ENCODE assay signal across 11 cellular contexts in genomic region chr3:50624634-50625033, GRCh38. TPM values are rescaled to one million over a fixed set of nuclear protein-coding genes. Genes with fewer than 3 reads are reported as not detected.
A peak's percentile ranks its signal among the peaks of the same experiment; 100 is the strongest.
DNase-seq lines count a peak whose midpoint lies in the region; ATAC-seq, FAIRE-seq and TF ChIP-seq lines count a peak whose summit lies in the region.
"Had no signal": no experiment of that assay in that cellular context is flagged by ENCODE, and none has a peak within 500 bp of the region (broad histone marks: within the 10 kb centered on the region; RNA-seq: fewer than 3 reads in every experiment).

No MANE protein-coding gene starts in this region.

- no peak for TF ChIP-seq CTCF in psoas muscle (IDR thresholded peaks at IDR 0.05)

- H3K36me3 Mint-ChIP-seq in T-helper 1 cell treated with Interleukin-12 subunit alpha and Interleukin-12 subunit beta and Interleukin-4 antibody, amounts not matched to agents 30 μg/mL and 1 μg/mL, for 36 hours (ENCODE audit: low read depth), result peaks cover 50% of the 10 kb centered on the region

- no peak for FAIRE-seq in HTR-8/SVneo (lab: Jason Lieb, UNC)

- ATAC-seq in psoas muscle (no peak), HG03520 (IDR thresholded peaks at IDR 0.05; ENCODE audit: unreplicated experiment) (no peak), aorta (ENCODE audit: low FRiP score) (no peak)

- H3K9me3 ChIP-seq in KOPT-K1 (ENCODE audit: insufficient read depth, low read length, poor library complexity, severe bottlenecking), result no peaks in the 10 kb centered on the region
- no peaks in the 10 kb centered on the region for H3K9me3 ChIP-seq in ectodermal cell (ENCODE audit: control insufficient read depth, low read length)
- H3K9me3 ChIP-seq in psoas muscle, result no peaks in the 10 kb centered on the region
- no peaks in the 10 kb centered on the region for H3K9me3 ChIP-seq in aorta (ENCODE audit: control insufficient read depth, low read length)

- H3K27ac ChIP-seq in KOPT-K1 (ENCODE audit: low read depth, low read length, poor library complexity, severe bottlenecking) (peak overlapping the region; percentile 88), ectodermal cell (ENCODE audit: insufficient read depth, low read depth, low read length, poor library complexity, severe bottlenecking) (peak overlapping the region; percentile 95), psoas muscle (peak overlapping the region; percentile 88), aorta (ENCODE audit: low read depth in 1 of 2, low read length in 2 of 2) (no peak overlapping the region)

- peaks cover 69% of the 10 kb centered on the region for H3K4me1 Mint-ChIP-seq in T-helper 1 cell treated with Interleukin-12 subunit alpha and Interleukin-12 subunit beta and Interleukin-4 antibody, amounts not matched to agents 30 μg/mL and 1 μg/mL, for 36 hours (ENCODE audit: low read depth)

- WGBS in ectodermal cell, 2 experiments, result 96 to 97% methylated on average over 2 of the region's 2 CpGs
- WGBS in psoas muscle, 3 donors, result 86 to 98% (median 95%) methylated on average over 2 of the region's 2 CpGs
- WGBS in aorta, 2 donors, result 96 to 98% methylated on average over 2 of the region's 2 CpGs

- no peaks in the 10 kb centered on the region for H3K27me3 Mint-ChIP-seq in T-helper 1 cell treated with Interleukin-12 subunit alpha and Interleukin-12 subunit beta and Interleukin-4 antibody, amounts not matched to agents 30 μg/mL and 1 μg/mL, for 36 hours (ENCODE audit: low read depth)

- peak overlapping the region; percentile 85 for H3K27ac Mint-ChIP-seq in T-helper 1 cell treated with Interleukin-12 subunit alpha and Interleukin-12 subunit beta and Interleukin-4 antibody, amounts not matched to agents 30 μg/mL and 1 μg/mL, for 36 hours

- no peaks in the 10 kb centered on the region for H3K27me3 ChIP-seq in ectodermal cell (ENCODE audit: control insufficient read depth, insufficient read depth, low read length, poor library complexity, severe bottlenecking)
- H3K27me3 ChIP-seq in psoas muscle (ENCODE audit: insufficient read depth in 3 of 3, low read length in 2 of 3), result no peaks in the 10 kb centered on the region
- no peaks in the 10 kb centered on the region for H3K27me3 ChIP-seq in aorta (ENCODE audit: control insufficient read depth in 1 of 2, insufficient read depth in 2 of 2, low read length in 1 of 2)

- DNase-seq in T-helper 1 cell, result no peak
- no peak for DNase-seq in psoas muscle
- no peak for DNase-seq in HTR-8/SVneo (ENCODE audit: insufficient read length, low spot score)
- DNase-seq in aorta, result no peak
- DNase-seq: 8988T; activated CD4-positive, alpha-beta T cell treated with anti-CD3 and anti-CD28 coated beads for 1 hour; NCI-H1930 had no signal

- H3K9me3 Mint-ChIP-seq in T-helper 1 cell treated with Interleukin-12 subunit alpha and Interleukin-12 subunit beta and Interleukin-4 antibody, amounts not matched to agents 30 μg/mL and 1 μg/mL, for 36 hours, result no peaks in the 10 kb centered on the region

- intact Hi-C loops in psoas muscle (cut with DNase I) (no loop called here), aorta (cut with DNase I) (no loop called here)

- H3K4me1 ChIP-seq in ectodermal cell (ENCODE audit: control insufficient read depth, insufficient read depth, low read length) (peaks cover 56% of the 10 kb centered on the region), psoas muscle (peaks cover 85% of the 10 kb centered on the region), aorta (ENCODE audit: control insufficient read depth in 1 of 2, insufficient read depth in 2 of 2, low read length in 2 of 2) (no peaks in the 10 kb centered on the region)

- H3K4me3 Mint-ChIP-seq in T-helper 1 cell treated with Interleukin-12 subunit alpha and Interleukin-12 subunit beta and Interleukin-4 antibody, amounts not matched to agents 30 μg/mL and 1 μg/mL, for 36 hours, result peak overlapping the region; percentile 67

- H3K4me3 ChIP-seq in ectodermal cell (ENCODE audit: insufficient read depth, low read depth, low read length), result no peak overlapping the region
- peak overlapping the region; percentile 35 for H3K4me3 ChIP-seq in psoas muscle
- no peak overlapping the region for H3K4me3 ChIP-seq in aorta (ENCODE audit: low read length in 2 of 2)

- H3K36me3 ChIP-seq in KOPT-K1 (ENCODE audit: insufficient read depth, low read length) (peaks cover 69% of the 10 kb centered on the region), ectodermal cell (ENCODE audit: control insufficient read depth, insufficient read depth, low read length) (no peaks in the 10 kb centered on the region), psoas muscle (ENCODE audit: insufficient read depth in 1 of 2, low read depth in 1 of 2) (peaks cover under 1 to 18% of the 10 kb centered on the region in 2 donors), aorta (ENCODE audit: control insufficient read depth in 1 of 2, insufficient read depth in 2 of 2, low read length in 1 of 2) (peaks cover 0 to 2% of the 10 kb centered on the region in 2 donors)

RNA-seq across cellular contexts. Expression of gene MAPKAPK3, which starts 7.7 kb away (rescaled TPM):
- 78.1 TPM for polyA plus RNA-seq in ectodermal cell (2013, experiment 1 of 4)
- polyA plus RNA-seq in ectodermal cell (2013, experiment 2 of 4), result 88.5 TPM
- 57.0 TPM for polyA plus RNA-seq in ectodermal cell (2013, experiment 3 of 4)
- 69.1 TPM for polyA plus RNA-seq in ectodermal cell (2013, experiment 4 of 4)
- total RNA-seq in psoas muscle (100 to 1,000 TPM in 3 of 4 donors, 10 to 100 TPM in 1; 88.2 to 277 (median 187) TPM), aorta (10 to 100 TPM; 23.7 to 24.8 TPM)
- polyA plus RNA-seq in psoas muscle (100 to 1,000 TPM; 213 to 409 (median 328) TPM), aorta (10 to 100 TPM; 13.0 to 18.3 TPM)

RNA-seq across cellular contexts. Expression of gene CISH, which starts 13.1 kb away (rescaled TPM):
- polyA plus RNA-seq in ectodermal cell (2013, experiment 1 of 4), result 1.7 TPM
- polyA plus RNA-seq in ectodermal cell (2013, experiment 2 of 4), result 1.7 TPM
- polyA plus RNA-seq in ectodermal cell (2013, experiment 3 of 4), result 1.8 TPM
- polyA plus RNA-seq in ectodermal cell (2013, experiment 4 of 4), result 1.7 TPM
- 10 to 100 TPM; 16.9 to 75.1 (median 50.4) TPM for total RNA-seq in psoas muscle
- polyA plus RNA-seq in psoas muscle, result 10 to 100 TPM; 12.8 to 36.5 (median 18.5) TPM
- total RNA-seq in aorta, result 10 to 100 TPM in 1 of 2 donors, 1 to 10 TPM in 1; 8.3 to 10.1 TPM
- polyA plus RNA-seq in aorta, result 1 to 10 TPM; 1.5 to 3.6 TPM

RNA-seq across cellular contexts. Expression of gene DOCK3, which starts 50.1 kb away (rescaled TPM):
- polyA plus RNA-seq in ectodermal cell (2013, experiment 1 of 4), result 9.9 TPM
- polyA plus RNA-seq in ectodermal cell (2013, experiment 2 of 4), result 14.8 TPM
- 7.3 TPM for polyA plus RNA-seq in ectodermal cell (2013, experiment 3 of 4)
- 9.6 TPM for polyA plus RNA-seq in ectodermal cell (2013, experiment 4 of 4)
- under 1 TPM; 0.46 to 0.91 (median 0.88) TPM for total RNA-seq in psoas muscle
- polyA plus RNA-seq in psoas muscle, result under 1 TPM; 0.01 to 0.91 (median 0.21) TPM
- total RNA-seq in aorta, result under 1 TPM; 0.72 to 0.97 TPM
- under 1 TPM; 0.31 to 0.38 TPM for polyA plus RNA-seq in aorta

RNA-seq across cellular contexts. Expression of gene HEMK1, which starts 55.3 kb away (rescaled TPM):
- 13.2 TPM for polyA plus RNA-seq in ectodermal cell (2013, experiment 1 of 4)
- polyA plus RNA-seq in ectodermal cell (2013, experiment 2 of 4), result 12.4 TPM
- polyA plus RNA-seq in ectodermal cell (2013, experiment 3 of 4), result 10.1 TPM
- polyA plus RNA-seq in ectodermal cell (2013, experiment 4 of 4), result 10.3 TPM
- total RNA-seq in psoas muscle (10 to 100 TPM in 2 of 4 donors, 1 to 10 TPM in 2; 6.1 to 16.2 (median 9.3) TPM), aorta (10 to 100 TPM; 12.0 to 21.3 TPM)
- polyA plus RNA-seq in psoas muscle (10 to 100 TPM in 1 of 3 donors, 1 to 10 TPM in 2; 6.4 to 12.8 (median 10.0) TPM), aorta (10 to 100 TPM; 11.0 to 18.3 TPM)

RNA-seq across cellular contexts. Expression of gene C3orf18, which starts 57.1 kb away (rescaled TPM):
- polyA plus RNA-seq in ectodermal cell (2013, experiment 1 of 4), result 11.1 TPM
- polyA plus RNA-seq in ectodermal cell (2013, experiment 2 of 4), result 11.5 TPM
- 11.2 TPM for polyA plus RNA-seq in ectodermal cell (2013, experiment 3 of 4)
- polyA plus RNA-seq in ectodermal cell (2013, experiment 4 of 4), result 13.3 TPM
- total RNA-seq in psoas muscle (10 to 100 TPM in 3 of 4 donors, 1 to 10 TPM in 1; 7.3 to 30.1 (median 15.2) TPM), aorta (10 to 100 TPM in 1 of 2 donors, 1 to 10 TPM in 1; 8.8 to 15.9 TPM)
- polyA plus RNA-seq in psoas muscle (10 to 100 TPM; 14.0 to 26.3 (median 18.8) TPM), aorta (10 to 100 TPM; 16.4 to 18.0 TPM)

Comparison
In these comparisons a context has a peak if more than half of its experiments do, and no peak if none do; other contexts are left out.
1. H3K27ac ChIP-seq: peak in KOPT-K1 (single experiment), ectodermal cell (single experiment) and psoas muscle (single experiment); none in aorta (0 of 2).